17 cellular contexts compared by ENCODE assay signal in the genomic region with DNA sequence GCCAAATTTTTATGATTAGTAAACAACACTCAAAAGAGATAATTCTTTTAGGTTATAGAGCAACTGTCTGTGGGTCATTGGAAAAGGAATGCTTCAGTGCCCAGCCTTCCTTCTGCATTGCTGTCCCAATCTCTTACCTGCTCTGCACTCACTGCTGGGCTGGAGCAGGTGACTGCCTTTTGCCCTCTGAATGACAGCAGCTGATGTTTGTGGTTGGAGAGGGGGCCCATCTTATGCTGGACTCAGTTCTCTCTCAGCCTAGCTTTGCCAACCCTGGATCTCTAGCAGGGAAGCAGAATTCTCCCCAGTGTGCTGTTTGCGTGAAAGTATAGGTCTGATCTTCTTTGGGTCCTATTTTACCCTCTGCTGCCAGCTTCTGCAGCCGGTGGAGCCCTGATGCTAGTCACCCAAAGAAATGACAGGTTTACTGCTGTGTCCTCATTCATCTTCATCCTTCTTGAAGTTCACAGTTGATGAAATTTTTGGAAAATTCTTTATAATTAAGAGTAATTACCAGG.
DNase-seq lines count a peak whose midpoint lies in the region; ATAC-seq, FAIRE-seq and TF ChIP-seq lines count a peak whose summit lies in the region.
"Had no signal": no experiment of that assay in that cellular context is flagged by ENCODE, and none has a peak within 500 bp of the region (broad histone marks: within the 10 kb centered on the region; RNA-seq: fewer than 3 reads in every experiment).

No MANE protein-coding gene starts in this region.

- no peak overlapping the region for H4K91ac ChIP-seq in H9 (ENCODE audit: insufficient read length, low read depth, low read length)
- no peak overlapping the region for H4K91ac ChIP-seq in trophoblast cell (ENCODE audit: low read depth, low read length)

- H3K27me3 Mint-ChIP-seq in H9 (ENCODE audit: low read depth) (no peaks in the 10 kb centered on the region), glutamatergic neuron (ENCODE audit: unreplicated experiment) (peaks cover 4% of the 10 kb centered on the region)

- H2BK12ac ChIP-seq in H9 (ENCODE audit: insufficient read length, low read depth, low read length) (no peak overlapping the region), trophoblast cell (ENCODE audit: low read length) (no peak overlapping the region)

- no peak overlapping the region for H3K18ac ChIP-seq in H9 (ENCODE audit: insufficient read length, low read depth, low read length)
- no peak overlapping the region for H3K18ac ChIP-seq in trophoblast cell (ENCODE audit: low read length)

- H4K20me1 ChIP-seq in BLaER1 treated with 17β-estradiol and CSF1 and Interleukin-3, amounts not matched to agents 10 nM and 100 nM = peaks cover 52 to 100% (median 97%) of the 10 kb centered on the region in 11 experiments; a peak in 21 of 22 replicates
- no peaks in the 10 kb centered on the region for H4K20me1 ChIP-seq in H9 (ENCODE audit: control insufficient read depth, insufficient read depth, insufficient read length)
- no peaks in the 10 kb centered on the region for H4K20me1 ChIP-seq in GM12878 (ENCODE audit: control insufficient read depth, insufficient read depth)

- no peaks in the 10 kb centered on the region for H3K23me2 ChIP-seq in H9 (ENCODE audit: insufficient read length, low read depth, low read length, poor library complexity, severe bottlenecking)

- H3K36me3 ChIP-seq in BLaER1 treated with 17β-estradiol and CSF1 and Interleukin-3, amounts not matched to agents 10 nM and 100 nM = no peaks in the 10 kb centered on the region
- H3K36me3 ChIP-seq in GM12878 (ENCODE audit: control insufficient read depth in 2 of 2, insufficient read depth in 2 of 2, low read length in 1 of 2) (no peaks in the 10 kb centered on the region; a peak in 1 of 4 replicates), trophoblast cell (ENCODE audit: control insufficient read depth in 1 of 2, insufficient read depth in 2 of 2, low read length in 2 of 2) (no peaks in the 10 kb centered on the region)
- H3K36me3 ChIP-seq: HAP-1 had no signal

- H3K4me3 Mint-ChIP-seq in H9 (no peak overlapping the region), glutamatergic neuron (ENCODE audit: unreplicated experiment) (no peak overlapping the region)

- no peak overlapping the region for H3K23ac ChIP-seq in H9 (ENCODE audit: insufficient read length, low read depth, low read length)
- no peak overlapping the region for H3K23ac ChIP-seq in trophoblast cell (ENCODE audit: low read length)

- no peak for FAIRE-seq in GM12878 (lab: Jason Lieb, UNC)
- FAIRE-seq: D721Med, HTR-8/SVneo had no signal

- H2BK15ac ChIP-seq in H9 (ENCODE audit: low read depth, low read length) = no peak overlapping the region

- TF ChIP-seq CTCF in H9 (conservative IDR thresholded peaks at IDR 0.05) = no peak
- TF ChIP-seq CTCF in GM12878 (IDR thresholded peaks at IDR 0.05 in 2 of 3, conservative IDR thresholded peaks at IDR 0.05 in 1 of 3; ENCODE audit: control insufficient read depth in 2 of 3, extremely low read depth in 1 of 3, insufficient read depth in 1 of 3, low read depth in 3 of 3, low read length in 3 of 3) = no peak
- no peak for TF ChIP-seq CTCF in glutamatergic neuron (IDR thresholded peaks at IDR 0.05; ENCODE audit: partially characterized antibody, unreplicated experiment)

- CTCF ChIA-PET in GM12878 (lab: Yijun Ruan, JAX) = interaction anchor here (1.0 to 1.2 kb wide), 2 partner anchors 15 to 78 kb away, joined by 3 to 4 read pairs; no protein-coding TSS in a partner anchor

- no peak overlapping the region for H3K4ac ChIP-seq in H9 (ENCODE audit: low read depth, low read length)
- H3K4ac ChIP-seq in trophoblast cell (ENCODE audit: low read depth, low read length) = peak overlapping the region; percentile 59

- H3K9me3 ChIP-seq in BLaER1 treated with 17β-estradiol and CSF1 and Interleukin-3, amounts not matched to agents 10 nM and 100 nM (replicated peaks in 1 of 11) = no peaks in the 10 kb centered on the region
- H3K9me3 ChIP-seq in H9 (ENCODE audit: control insufficient read depth, low read depth, low read length) (no peaks in the 10 kb centered on the region), GM12878 (replicated peaks; ENCODE audit: control insufficient read depth, insufficient read depth, low read length) (no peaks in the 10 kb centered on the region; the same call in 1 of the 3 replicates), trophoblast cell (ENCODE audit: insufficient read depth, low read depth, low read length) (no peaks in the 10 kb centered on the region)
- H3K9me3 ChIP-seq: HAP-1 had no signal

- no peak overlapping the region for H3K27ac ChIP-seq in BLaER1 treated with 17β-estradiol and CSF1 and Interleukin-3, amounts not matched to agents 10 nM and 100 nM
- H3K27ac ChIP-seq in H9 (ENCODE audit: insufficient read length, low read depth, low read length) = no peak overlapping the region
- no peak overlapping the region for H3K27ac ChIP-seq in GM12878 (ENCODE audit: control insufficient read depth, insufficient read depth)
- H3K27ac ChIP-seq in trophoblast cell (ENCODE audit: low read depth, low read length) = no peak overlapping the region

- H2BK5ac ChIP-seq in H9 (ENCODE audit: insufficient read length, low read length) (no peak overlapping the region), trophoblast cell (ENCODE audit: low read depth, low read length, poor library complexity) (no peak overlapping the region)

- H3K36me3 Mint-ChIP-seq in H9 (ENCODE audit: insufficient read depth in 1 of 3, low read depth in 3 of 3) (no peaks in the 10 kb centered on the region), glutamatergic neuron (ENCODE audit: unreplicated experiment) (no peaks in the 10 kb centered on the region)

- H3K79me2 ChIP-seq in H9 (ENCODE audit: insufficient read depth, low read length) (peaks cover 4% of the 10 kb centered on the region; the same call in 1 of the 2 replicates), GM12878 (ENCODE audit: control insufficient read depth, insufficient read depth, low read length) (peaks cover 87% of the 10 kb centered on the region), trophoblast cell (ENCODE audit: control insufficient read depth, insufficient read depth, low read length, poor library complexity) (peaks cover 4% of the 10 kb centered on the region)

- peaks cover 4% of the 10 kb centered on the region for H3K79me1 ChIP-seq in H9 (ENCODE audit: insufficient read depth, low read depth, low read length, poor library complexity, severe bottlenecking)
- no peaks in the 10 kb centered on the region for H3K79me1 ChIP-seq in trophoblast cell (ENCODE audit: low read length)

- no peaks in the 10 kb centered on the region for H3K27me3 ChIP-seq in BLaER1 treated with 17β-estradiol and CSF1 and Interleukin-3, amounts not matched to agents 10 nM and 100 nM
- H3K27me3 ChIP-seq in H9 (ENCODE audit: insufficient read depth, low read length) = no peaks in the 10 kb centered on the region
- no peaks in the 10 kb centered on the region for H3K27me3 ChIP-seq in GM12878 (replicated peaks in 1 of 2; ENCODE audit: control insufficient read depth in 2 of 2, insufficient read depth in 2 of 2, low read length in 1 of 2)
- H3K27me3 ChIP-seq in trophoblast cell (ENCODE audit: insufficient read depth, low read length) = no peaks in the 10 kb centered on the region

- in situ Hi-C loops in GM12878 (cut with MboI) = no loop called here

- no TSS peak for BruUV-seq in GM12878 (replicated peaks; lab: Mats Ljungman, UMichigan)

- H3K56ac ChIP-seq in H9 (ENCODE audit: insufficient read length, low read depth, low read length) = no peak overlapping the region

- H3K4me1 ChIP-seq in BLaER1 treated with 17β-estradiol and CSF1 and Interleukin-3, amounts not matched to agents 10 nM and 100 nM = peaks cover 16 to 54% (median 41%) of the 10 kb centered on the region in 10 experiments
- peaks cover 8% of the 10 kb centered on the region; the same call in 1 of the 2 replicates for H3K4me1 ChIP-seq in H9 (ENCODE audit: insufficient read depth, low read length)
- peaks cover 24% of the 10 kb centered on the region for H3K4me1 ChIP-seq in GM12878 (ENCODE audit: control insufficient read depth, insufficient read depth, low read length)
- H3K4me1 ChIP-seq in trophoblast cell (ENCODE audit: control insufficient read depth in 1 of 2, insufficient read depth in 2 of 2, low read length in 2 of 2) = no peaks in the 10 kb centered on the region

- H2BK120ac ChIP-seq in H9 (ENCODE audit: low read depth, low read length, poor library complexity, severe bottlenecking) (no peak overlapping the region), trophoblast cell (ENCODE audit: insufficient read depth, low read length, poor library complexity) (no peak overlapping the region)

- no peak overlapping the region for H4K12ac ChIP-seq in trophoblast cell (ENCODE audit: low read depth, low read length)

- no peak overlapping the region for H4K5ac ChIP-seq in H9 (ENCODE audit: insufficient read length, low read depth, low read length)

- H3K4me1 Mint-ChIP-seq in H9 (peaks cover 53% of the 10 kb centered on the region in 2 experiments), glutamatergic neuron (ENCODE audit: low read depth, unreplicated experiment) (peaks cover 38% of the 10 kb centered on the region)

- H3K4me3 ChIP-seq in BLaER1 treated with 17β-estradiol and CSF1 and Interleukin-3, amounts not matched to agents 10 nM and 100 nM = no peak overlapping the region
- H3K4me3 ChIP-seq in GM12878 (no peak overlapping the region), trophoblast cell (ENCODE audit: low read depth, low read length) (no peak overlapping the region)
- H3K4me3 ChIP-seq: HAP-1 had no signal

- intact Hi-C loops in GM12878 (cut with micrococcal nuclease; ENCODE audit: unreplicated experiment) = loop anchor here (10.0 kb wide), 1 partner anchor 276 kb away; no protein-coding TSS in a partner anchor

- H3T11ph ChIP-seq in H9 (ENCODE audit: low read length) = no peak overlapping the region

- H3K9ac ChIP-seq in BLaER1 treated with 17β-estradiol and CSF1 and Interleukin-3, amounts not matched to agents 10 nM and 100 nM = no peak overlapping the region
- H3K9ac ChIP-seq in H9 (ENCODE audit: extremely low read depth, insufficient read length, low read length) = no peak overlapping the region
- no peak overlapping the region for H3K9ac ChIP-seq in GM12878 (ENCODE audit: control insufficient read depth, insufficient read depth, low read length)
- peak overlapping the region; percentile 33 for H3K9ac ChIP-seq in trophoblast cell (ENCODE audit: low read length)

- ATAC-seq in GM12878 = no peak; the same call in 2 of the 3 replicates
- ATAC-seq: SK-N-SH treated with all-trans-retinoic acid at 6 μM for 48 hours had no signal

- TF ChIP-seq POLR2A in GM12878 (IDR thresholded peaks at IDR 0.05; ENCODE audit: low read depth, low read length) = no peak

- H2AFZ ChIP-seq in H9 (ENCODE audit: low read length) (no peak overlapping the region), GM12878 (ENCODE audit: control insufficient read depth, low read depth, low read length) (no peak overlapping the region), trophoblast cell (ENCODE audit: insufficient read depth, low read length, poor library complexity) (no peak overlapping the region)

- SMC1A ChIA-PET in GM12878 (lab: Charles Lee; ENCODE audit: uncharacterized antibody, unreplicated experiment) = interaction anchor here (1.1 to 1.3 kb wide), 2 partner anchors 30 to 105 kb away, joined by 3 read pairs; no protein-coding TSS in a partner anchor

- H3K14ac ChIP-seq in H9 (ENCODE audit: insufficient read depth, low read length) (no peak overlapping the region), trophoblast cell (ENCODE audit: low read length) (no peak overlapping the region)

- no CpG with 5 or more reads among the region's 2 CpGs for WGBS in H9 (ENCODE audit: extremely low coverage, insufficient read length, low lambda C conversion rate)
- 91% methylated on average over 2 of the region's 2 CpGs for WGBS in GM12878 (ENCODE audit: insufficient coverage, insufficient replicate concordance, low lambda C conversion rate, missing lambda C conversion rate)
- WGBS in trophoblast cell (ENCODE audit: extremely low coverage, insufficient coverage, insufficient read length) = no CpG with 5 or more reads among the region's 2 CpGs

- POLR2A ChIA-PET in GM12878 (lab: Charles Lee) = no interaction called here

- H3K27ac Mint-ChIP-seq in H9 (peak overlapping the region in 1 of 3 experiments; percentile 66; a peak in 2 of 7 replicates), glutamatergic neuron (ENCODE audit: unreplicated experiment) (no peak overlapping the region)

- no peak for DNase-seq in H9
- no peak for DNase-seq in GM12878 (ENCODE audit: low read depth, low spot score)
- DNase-seq in trophoblast cell = no peak
- DNase-seq in NOMO-1 (lab: John Stamatoyannopoulos, UW; ENCODE audit: unreplicated experiment in 2 of 2) = no peak
- DNase-seq in cerebellum (ENCODE audit: low spot score) = no peak
- no peak for DNase-seq in glutamatergic neuron
- DNase-seq: C1 segment of cervical spinal cord, DMS79, NCI-H1092 treated with DMSO at 0.1 percent for 48 hours, NCI-H2081, OCI-M1, Right ventricle myocardium superior had no signal

- H3K9me3 Mint-ChIP-seq in H9 (no peaks in the 10 kb centered on the region), glutamatergic neuron (ENCODE audit: unreplicated experiment) (peaks cover 5% of the 10 kb centered on the region)

- TF ChIP-seq EP300 in GM12878 (IDR thresholded peaks at IDR 0.05; ENCODE audit: borderline replicate concordance in 1 of 2, control insufficient read depth in 1 of 2, low read depth in 2 of 2, low read length in 2 of 2) = no peak

- RAD21 ChIA-PET in GM12878 (lab: Charles Lee; ENCODE audit: unreplicated experiment) = no interaction called here

- TF ChIP-seq RAD21 in GM12878 (IDR thresholded peaks at IDR 0.05; ENCODE audit: insufficient read depth, low read depth, low read length) = no peak

- H3K4me2 ChIP-seq in BLaER1 treated with 17β-estradiol and CSF1 and Interleukin-3, amounts not matched to agents 10 nM and 100 nM = peak overlapping the region in 6 of 11 experiments; percentile 18 to 60 (median 29); a peak in 7 of 22 replicates
- H3K4me2 ChIP-seq in H9 (ENCODE audit: insufficient read depth, insufficient read length, low read length) (no peak overlapping the region), GM12878 (ENCODE audit: control insufficient read depth, insufficient read depth) (no peak overlapping the region), trophoblast cell (ENCODE audit: low read length) (no peak overlapping the region)

- no peak overlapping the region for H4K8ac ChIP-seq in H9 (replicated peaks; ENCODE audit: insufficient read length, low read depth, low read length)
- H4K8ac ChIP-seq in trophoblast cell (ENCODE audit: low read depth, low read length) = no peak overlapping the region

- H2AK5ac ChIP-seq in H9 (ENCODE audit: insufficient read length, low read length) = no peak overlapping the region
- no peak overlapping the region for H2AK5ac ChIP-seq in trophoblast cell (ENCODE audit: low read length)

- peak overlapping the region; percentile 26 for H2BK20ac ChIP-seq in H9 (ENCODE audit: low read depth, low read length, poor library complexity, severe bottlenecking)

Comparison
In these comparisons a context has a peak if more than half of its experiments do, and no peak if none do; other contexts are left out.
1. H3K4me2 ChIP-seq: peak in BLaER1 treated with 17β-estradiol and CSF1 and Interleukin-3, amounts not matched to agents 10 nM and 100 nM (6 of 11); none in H9 (single experiment), GM12878 (single experiment) and trophoblast cell (single experiment).